ENCODE assay signal across 31 cellular contexts in the genomic region with DNA sequence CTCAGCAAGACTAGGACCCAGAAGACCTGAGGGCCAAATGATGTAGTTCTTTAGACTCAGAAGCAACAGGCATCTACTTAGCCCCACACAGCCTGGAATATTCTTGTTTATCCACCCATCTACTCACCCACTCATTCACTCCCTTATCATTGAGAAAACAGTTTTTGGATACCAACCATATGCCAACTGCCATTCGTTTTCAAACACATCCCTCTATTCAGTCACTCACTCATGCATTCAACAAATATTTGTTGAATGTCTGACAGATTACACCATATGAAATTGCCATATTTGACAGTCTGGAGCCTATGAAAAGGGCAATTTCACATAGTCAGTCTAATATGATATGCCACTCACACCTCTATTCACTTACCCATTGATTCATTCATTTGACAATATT.
"Had no signal": no experiment of that assay in that cellular context is flagged by ENCODE, and none has a peak within 500 bp of the region (broad histone marks: within the 10 kb centered on the region; RNA-seq: fewer than 3 reads in every experiment).

No MANE protein-coding gene starts in this region.

- H3K27ac ChIP-seq: colonic mucosa, epithelial cell of prostate, gastrocnemius medialis, heart left ventricle, hepatocyte, left lung, ovary, right lobe of liver, suprapubic skin, transverse colon, upper lobe of right lung, uterus had no signal

- H3K27me3 ChIP-seq: colonic mucosa, gastrocnemius medialis, heart left ventricle, hepatocyte, left lung, ovary, right lobe of liver, suprapubic skin, transverse colon, upper lobe of right lung, uterus had no signal

- H3K36me3 ChIP-seq: colonic mucosa, gastrocnemius medialis, heart left ventricle, left lung, ovary, right lobe of liver, suprapubic skin, transverse colon, upper lobe of right lung, uterus had no signal

- ATAC-seq: esophagus mucosa; gastrocnemius medialis; heart left ventricle; left lung; naive thymus-derived CD4-positive, alpha-beta T cell; right lobe of liver; stimulated activated naive CD8-positive, alpha-beta T cell treated with anti-CD3 and anti-CD28 coated beads, Interleukin-15, amount 100 ng/mL, for 72 hours; upper lobe of right lung had no signal

- DNase-seq: colonic mucosa; effector CD8-positive, alpha-beta T cell; endodermal cell; foreskin fibroblast; gastrocnemius medialis; heart left ventricle; kidney; left lung; mesenchymal stem cell; naive thymus-derived CD4-positive, alpha-beta T cell; nephron progenitor cell; nucleus accumbens; ovary; posterior cingulate gyrus; right lobe of liver; stimulated activated CD4-positive, alpha-beta T cell treated with anti-CD3 and anti-CD28 coated beads, Interleukin-12 subunit alpha, Interleukin-12 subunit beta, amount 100 ng/mL, for 4 hours; stimulated activated CD4-positive, alpha-beta T cell treated with anti-CD3 and anti-CD28 coated beads, Interleukin-1b, Interleukin-23, amount 100 ng/mL, for 48 hours; stimulated activated CD4-positive, alpha-beta T cell treated with anti-CD3 and anti-CD28 coated beads, Interleukin-4, amount 100 ng/mL, for 1 hour; stimulated activated CD8-positive, alpha-beta memory T cell treated with anti-CD3 and anti-CD28 coated beads, Interleukin-4, amount 100 ng/mL, for 48 hours; stimulated activated naive CD4-positive, alpha-beta T cell; stimulated activated naive CD8-positive, alpha-beta T cell treated with anti-CD3 and anti-CD28 coated beads, Interleukin-15, amount 100 ng/mL, for 72 hours; transverse colon; upper lobe of right lung; uterus had no signal

- H3K27ac Mint-ChIP-seq: dendritic cell treated with granulocyte-macrophage colony-stimulating factor and Interleukin-4, amounts not matched to agents 40 ng/mL and 50 ng/mL, for 4 days; endodermal cell; mesothelial cell of epicardium; naive thymus-derived CD4-positive, alpha-beta T cell; nephron progenitor cell; stimulated activated naive CD8-positive, alpha-beta T cell treated with anti-CD3 and anti-CD28 coated beads, Interleukin-15, amount 100 ng/mL, for 72 hours had no signal

- H3K4me1 Mint-ChIP-seq: endodermal cell; mesothelial cell of epicardium; naive thymus-derived CD4-positive, alpha-beta T cell; nephron progenitor cell; stimulated activated naive CD8-positive, alpha-beta T cell treated with anti-CD3 and anti-CD28 coated beads, Interleukin-15, amount 100 ng/mL, for 72 hours had no signal

- H3K9me3 Mint-ChIP-seq: dendritic cell treated with granulocyte-macrophage colony-stimulating factor and Interleukin-4, amounts not matched to agents 40 ng/mL and 50 ng/mL, for 4 days; endodermal cell; mesothelial cell of epicardium; nephron progenitor cell; stimulated activated naive CD8-positive, alpha-beta T cell treated with anti-CD3 and anti-CD28 coated beads, Interleukin-15, amount 100 ng/mL, for 72 hours had no signal

- H3K4me3 Mint-ChIP-seq: dendritic cell treated with granulocyte-macrophage colony-stimulating factor and Interleukin-4, amounts not matched to agents 40 ng/mL and 50 ng/mL, for 4 days; endodermal cell; mesothelial cell of epicardium; naive thymus-derived CD4-positive, alpha-beta T cell; nephron progenitor cell; stimulated activated naive CD8-positive, alpha-beta T cell treated with anti-CD3 and anti-CD28 coated beads, Interleukin-15, amount 100 ng/mL, for 72 hours had no signal

- H3K9me3 ChIP-seq: colonic mucosa, gastrocnemius medialis, heart left ventricle, left lung, ovary, right lobe of liver, suprapubic skin, transverse colon, upper lobe of right lung, uterus had no signal

- H3K36me3 Mint-ChIP-seq: mesothelial cell of epicardium; naive thymus-derived CD4-positive, alpha-beta T cell had no signal

- H3K4me1 ChIP-seq: colonic mucosa, gastrocnemius medialis, left lung, right lobe of liver, suprapubic skin, upper lobe of right lung, uterus had no signal

- H3K4me3 ChIP-seq: colonic mucosa, gastrocnemius medialis, heart left ventricle, hepatocyte, left lung, ovary, right lobe of liver, smooth muscle cell, suprapubic skin, transverse colon, upper lobe of right lung, uterus had no signal
